Comparison of ENCODE assay signal across 20 cellular contexts in genomic region chr3:111509308-111509707, GRCh38. TPM values are rescaled to one million over a fixed set of nuclear protein-coding genes. Genes with fewer than 3 reads are reported as not detected.
DNase-seq lines count a peak whose midpoint lies in the region; ATAC-seq and TF ChIP-seq lines count a peak whose summit lies in the region.
"Had no signal": no experiment of that assay in that cellular context is flagged by ENCODE, and none has a peak within 500 bp of the region (broad histone marks: within the 10 kb centered on the region; RNA-seq: fewer than 3 reads in every experiment).

No MANE protein-coding gene starts in this region.

- no peak overlapping the region for H3K27ac Mint-ChIP-seq in neural progenitor cell
- H3K27ac Mint-ChIP-seq: HFFc6 had no signal

- no peak overlapping the region for H3K4me3 ChIP-seq in neural progenitor cell
- H3K4me3 ChIP-seq: GM23248 had no signal

- H3K36me3 Mint-ChIP-seq in neural progenitor cell: no peaks in the 10 kb centered on the region

- H3K27ac ChIP-seq in foreskin keratinocyte: no peak overlapping the region
- H3K27ac ChIP-seq in neural progenitor cell: no peak overlapping the region
- H3K27ac ChIP-seq: 22Rv1, GM23248, HL-60 had no signal

- H3K4me1 ChIP-seq in foreskin keratinocyte (no peaks in the 10 kb centered on the region), neural progenitor cell (peaks cover 8% of the 10 kb centered on the region)

- DNase-seq in DMS 273 (lab: John Stamatoyannopoulos, UW; ENCODE audit: unreplicated experiment): peak; percentile 18
- DNase-seq in DMS 273 treated with DMSO at 0.1 percent for 48 hours (lab: John Stamatoyannopoulos, UW): no peak
- peak; percentile 97 for DNase-seq in NCI-H748 (lab: John Stamatoyannopoulos, UW; ENCODE audit: unreplicated experiment)
- peak; percentile 67 to 83 for DNase-seq in foreskin keratinocyte
- no peak for DNase-seq in GOT3 (lab: John Stamatoyannopoulos, UW)
- DNase-seq in neural progenitor cell (ENCODE audit: low spot score): no peak
- DNase-seq: C1 segment of cervical spinal cord, COR-L47, DMS79, GM23248, HFFc6, KBM-7, NCI-H1048, NCI-H187, NCI-H446, T-helper 9 cell had no signal

- no peaks in the 10 kb centered on the region for H3K9me3 Mint-ChIP-seq in neural progenitor cell
- H3K9me3 Mint-ChIP-seq: HFFc6 had no signal

- H3K4me2 ChIP-seq in neural progenitor cell: no peak overlapping the region

- peaks cover 14% of the 10 kb centered on the region for H3K27me3 ChIP-seq in foreskin keratinocyte
- no peaks in the 10 kb centered on the region for H3K27me3 ChIP-seq in neural progenitor cell

- no peak for TF ChIP-seq EP300 in Ishikawa (IDR thresholded peaks at IDR 0.05; ENCODE audit: borderline replicate concordance)

- no peak overlapping the region for H3K9ac ChIP-seq in neural progenitor cell
- H3K9ac ChIP-seq: GM23248 had no signal

- TF ChIP-seq CTCF in foreskin keratinocyte (conservative IDR thresholded peaks at IDR 0.05) (no peak), neural progenitor cell (IDR thresholded peaks at IDR 0.05) (no peak)

- peak; percentile 89 for ATAC-seq in foreskin keratinocyte
- ATAC-seq in GM19452 (IDR thresholded peaks at IDR 0.05; ENCODE audit: unreplicated experiment): no peak

- no peak overlapping the region for H3K4me3 Mint-ChIP-seq in neural progenitor cell
- H3K4me3 Mint-ChIP-seq: HFFc6 had no signal

- H3K27me3 Mint-ChIP-seq in neural progenitor cell (ENCODE audit: insufficient read depth, low read depth): no peaks in the 10 kb centered on the region

- no peak for TF ChIP-seq RAD21 in Ishikawa (IDR thresholded peaks at IDR 0.05; ENCODE audit: low read depth)

- no peaks in the 10 kb centered on the region for H3K79me2 ChIP-seq in neural progenitor cell (ENCODE audit: low read depth)

- H3K9me3 ChIP-seq in neural progenitor cell (ENCODE audit: low read depth): no peaks in the 10 kb centered on the region

- no peak overlapping the region for H2AFZ ChIP-seq in neural progenitor cell (replicated peaks)
- H2AFZ ChIP-seq: GM23248 had no signal

- no peaks in the 10 kb centered on the region for H3K36me3 ChIP-seq in neural progenitor cell

- no peaks in the 10 kb centered on the region for H3F3A ChIP-seq in neural progenitor cell (ENCODE audit: low read depth)

- no peaks in the 10 kb centered on the region for H3K4me1 Mint-ChIP-seq in neural progenitor cell

- no peaks in the 10 kb centered on the region for H4K20me1 ChIP-seq in neural progenitor cell (ENCODE audit: low read depth)

TF ChIP-seq in Ishikawa, 13 proteins besides CTCF, POLR2A, EP300 and RAD21:
- peak; percentile 44 for TF ChIP-seq NFIC (IDR thresholded peaks at IDR 0.05)
- TF ChIP-seq FOXM1 (IDR thresholded peaks at IDR 0.05; ENCODE audit: borderline replicate concordance, low read depth): no peak

RNA-seq across cellular contexts. Expression of gene CD96, which starts 32.7 kb away (rescaled TPM):
- total RNA-seq in foreskin keratinocyte (0.10 and 0.14 TPM in 2 replicates), neural progenitor cell (ENCODE audit: low replicate concordance) (not detected in 2 replicates)
- 0.07 and 0.17 TPM in 2 replicates for polyA plus RNA-seq in foreskin keratinocyte
- total RNA-seq: GM23248, HFFc6 had no signal
- polyA plus RNA-seq: GM23248 had no signal

Comparison
In these comparisons a context has a peak if more than half of its experiments do, and no peak if none do; other contexts are left out.
1. DNase-seq: peak in DMS 273 (single experiment), NCI-H748 (single experiment) and foreskin keratinocyte (2 of 2); none in DMS 273 treated with DMSO at 0.1 percent for 48 hours (single experiment), GOT3 (single experiment) and neural progenitor cell (single experiment).